In genomic region chr1:203878422-203878821, GRCh38 we compare ENCODE assay signal across 23 cellular contexts.
"Had no signal": no experiment of that assay in that cellular context is flagged by ENCODE, and none has a peak within 500 bp of the region (broad histone marks: within the 10 kb centered on the region; RNA-seq: fewer than 3 reads in every experiment).

No MANE protein-coding gene starts in this region.

- H3K27ac ChIP-seq: colonic mucosa, coronary artery, epithelial cell of prostate, esophagus muscularis mucosa, esophagus squamous epithelium, foreskin keratinocyte, gastrocnemius medialis, gastroesophageal sphincter, heart left ventricle, heart right ventricle had no signal

- H3K36me3 ChIP-seq: colonic mucosa had no signal

- H3K9me3 ChIP-seq: colonic mucosa, esophagus muscularis mucosa, esophagus squamous epithelium, gastrocnemius medialis, gastroesophageal sphincter, heart left ventricle, heart right ventricle had no signal

- H3K4me1 ChIP-seq: colonic mucosa, esophagus muscularis mucosa, esophagus squamous epithelium, foreskin keratinocyte, gastrocnemius medialis, gastroesophageal sphincter, heart left ventricle, heart right ventricle had no signal

- DNase-seq: colonic mucosa; cortex of kidney; dermis blood vessel endothelial cell; dorsolateral prefrontal cortex; effector CD4-positive, alpha-beta T cell; effector CD8-positive, alpha-beta T cell; effector memory CD4-positive, alpha-beta T cell; effector memory CD8-positive, alpha-beta T cell; endodermal cell; erythroblast; esophagus squamous epithelium; foreskin fibroblast; foreskin keratinocyte; foreskin melanocyte; gastrocnemius medialis; glutamatergic neuron; head of caudate nucleus; heart left ventricle; heart right ventricle had no signal

- H3K4me3 ChIP-seq: colonic mucosa, coronary artery, dorsolateral prefrontal cortex, esophagus muscularis mucosa, esophagus squamous epithelium, gastrocnemius medialis, gastroesophageal sphincter, heart left ventricle, heart right ventricle had no signal
